Comparison of ENCODE assay signal across 21 cellular contexts in genomic region chr5:150009671-150010387, GRCh38. TPM values are rescaled to one million over a fixed set of nuclear protein-coding genes. Genes with fewer than 3 reads are reported as not detected.
A peak's percentile ranks its signal among the peaks of the same experiment; 100 is the strongest.
DNase-seq lines count a peak whose midpoint lies in the region; ATAC-seq, FAIRE-seq and TF ChIP-seq lines count a peak whose summit lies in the region.
"Had no signal": no experiment of that assay in that cellular context is flagged by ENCODE, and none has a peak within 500 bp of the region (broad histone marks: within the 10 kb centered on the region; RNA-seq: fewer than 3 reads in every experiment).

No MANE protein-coding gene starts in this region.

- H3K27ac ChIP-seq in astrocyte (ENCODE audit: low read depth, low read length) = no peak overlapping the region
- peak overlapping the region; percentile 39 for H3K27ac ChIP-seq in right cardiac atrium (ENCODE audit: low read length)
- H3K27ac ChIP-seq: coronary artery, sigmoid colon, SJCRH30 had no signal

- FAIRE-seq in astrocyte (lab: Jason Lieb, UNC) = no peak
- FAIRE-seq: GM19239, H54, urothelium cell line had no signal

- peak; percentile 69 to 83 for ATAC-seq in natural killer cell treated with Interleukin-12 subunit alpha and Interleukin-12 subunit beta and Interleukin-15 and Interleukin-18, amount 100 ng/mL, for 72 hours
- ATAC-seq in natural killer cell (no peak), right cardiac atrium (peak; percentile 44 to 57), HG02884 (IDR thresholded peaks at IDR 0.05; ENCODE audit: unreplicated experiment) (no peak), HG03097 (IDR thresholded peaks at IDR 0.05; ENCODE audit: low FRiP score, unreplicated experiment) (no peak)
- ATAC-seq: activated CD4-positive, CD25-positive, alpha-beta regulatory T cell treated with anti-CD3 and anti-CD28 coated beads, Interleukin-2, amount 50 U/mL, for 24 hours; mucosa of descending colon had no signal

- H3K36me3 ChIP-seq in astrocyte (ENCODE audit: insufficient read depth, low read length) = peaks cover 65% of the 10 kb centered on the region

- peaks cover 50% of the 10 kb centered on the region for H4K20me1 ChIP-seq in astrocyte (ENCODE audit: insufficient read depth, low read length)

- no peak overlapping the region for H2AFZ ChIP-seq in astrocyte (ENCODE audit: low read depth, low read length)

- no peak overlapping the region for H3K4me2 ChIP-seq in astrocyte (ENCODE audit: low read length)

- no peak overlapping the region for H3K9ac ChIP-seq in astrocyte (ENCODE audit: low read length)

- H3K36me3 Mint-ChIP-seq in natural killer cell treated with Interleukin-12 subunit alpha and Interleukin-12 subunit beta and Interleukin-15 and Interleukin-18, amount 100 ng/mL, for 72 hours = peaks cover 45% of the 10 kb centered on the region
- H3K36me3 Mint-ChIP-seq in natural killer cell = peaks cover 18% of the 10 kb centered on the region
- H3K36me3 Mint-ChIP-seq in astrocyte (ENCODE audit: low read depth, unreplicated experiment) = peaks cover 31% of the 10 kb centered on the region

- intact Hi-C loops in natural killer cell (cut with micrococcal nuclease) (no loop called here), right cardiac atrium (cut with DNase I) (no loop called here)

- H3K9me3 Mint-ChIP-seq in natural killer cell treated with Interleukin-12 subunit alpha and Interleukin-12 subunit beta and Interleukin-15 and Interleukin-18, amount 100 ng/mL, for 72 hours = no peaks in the 10 kb centered on the region
- H3K9me3 Mint-ChIP-seq in natural killer cell (no peaks in the 10 kb centered on the region), astrocyte (ENCODE audit: unreplicated experiment) (peaks cover 2% of the 10 kb centered on the region)

- no peaks in the 10 kb centered on the region for H3K27me3 ChIP-seq in astrocyte (ENCODE audit: insufficient read depth, low read length)
- no peaks in the 10 kb centered on the region for H3K27me3 ChIP-seq in right cardiac atrium (ENCODE audit: control insufficient read depth, insufficient read depth)
- H3K27me3 ChIP-seq: sigmoid colon, SJCRH30 had no signal

- no peak for DNase-seq in natural killer cell treated with Interleukin-12 subunit alpha and Interleukin-12 subunit beta and Interleukin-15 and Interleukin-18, amount 100 ng/mL, for 72 hours (ENCODE audit: low spot score)
- DNase-seq in natural killer cell (no peak), astrocyte (ENCODE audit: low read depth) (peak; percentile 41), right cardiac atrium (no peak), activated gamma-delta T cell treated with Interleukin-2 at 50 U/mL for 16 hours (no peak), NCI-H82 (lab: John Stamatoyannopoulos, UW) (no peak)
- DNase-seq: foreskin melanocyte; mucosa of descending colon; NCI-H1092 treated with DMSO at 0.1 percent for 48 hours; NCI-H2107; NCI-H526 treated with DMSO at 0.1 percent for 48 hours; sigmoid colon; SJCRH30; stimulated activated CD4-positive, alpha-beta T cell treated with anti-CD3 and anti-CD28 coated beads, Interleukin-1b, Interleukin-23, amount 100 ng/mL, for 48 hours had no signal

- no peaks in the 10 kb centered on the region for H3K9me3 ChIP-seq in astrocyte (ENCODE audit: insufficient read depth, low read depth, low read length)
- no peaks in the 10 kb centered on the region for H3K9me3 ChIP-seq in right cardiac atrium (ENCODE audit: control insufficient read depth, low read length)
- H3K9me3 ChIP-seq: mucosa of descending colon, sigmoid colon had no signal

- H3K4me3 ChIP-seq in astrocyte (ENCODE audit: insufficient read depth, low read depth, low read length) (no peak overlapping the region), right cardiac atrium (ENCODE audit: low read length) (no peak overlapping the region)
- H3K4me3 ChIP-seq: coronary artery, mucosa of descending colon, sigmoid colon, SJCRH30 had no signal

- peak overlapping the region; percentile 57 for H3K4me3 Mint-ChIP-seq in natural killer cell treated with Interleukin-12 subunit alpha and Interleukin-12 subunit beta and Interleukin-15 and Interleukin-18, amount 100 ng/mL, for 72 hours
- no peak overlapping the region for H3K4me3 Mint-ChIP-seq in natural killer cell
- no peak overlapping the region for H3K4me3 Mint-ChIP-seq in astrocyte (ENCODE audit: unreplicated experiment)

- 62% methylated on average over 6 of the region's 6 CpGs for WGBS in right cardiac atrium

- H3K79me2 ChIP-seq in astrocyte (ENCODE audit: insufficient read depth, low read length) = peaks cover 78% of the 10 kb centered on the region

- peaks cover 12 to 19% of the 10 kb centered on the region in 2 donors for H3K4me1 Mint-ChIP-seq in natural killer cell treated with Interleukin-12 subunit alpha and Interleukin-12 subunit beta and Interleukin-15 and Interleukin-18, amount 100 ng/mL, for 72 hours (ENCODE audit: low read depth in 2 of 2)
- H3K4me1 Mint-ChIP-seq in natural killer cell = peaks cover 16 to 28% of the 10 kb centered on the region in 2 donors
- H3K4me1 Mint-ChIP-seq in astrocyte (ENCODE audit: low read depth, unreplicated experiment) = peaks cover 13% of the 10 kb centered on the region

- H3K27ac Mint-ChIP-seq in natural killer cell treated with Interleukin-12 subunit alpha and Interleukin-12 subunit beta and Interleukin-15 and Interleukin-18, amount 100 ng/mL, for 72 hours = peak overlapping the region; percentile 45 to 78
- H3K27ac Mint-ChIP-seq in natural killer cell = no peak overlapping the region
- no peak overlapping the region for H3K27ac Mint-ChIP-seq in astrocyte (ENCODE audit: unreplicated experiment)

- no peak for TF ChIP-seq CTCF in natural killer cell (IDR thresholded peaks at IDR 0.05)
- no peak for TF ChIP-seq CTCF in astrocyte (IDR thresholded peaks at IDR 0.05; ENCODE audit: insufficient read depth, low read depth, low read length)

- no peaks in the 10 kb centered on the region for H3K4me1 ChIP-seq in astrocyte (ENCODE audit: insufficient read depth, low read length)
- H3K4me1 ChIP-seq in right cardiac atrium (ENCODE audit: control insufficient read depth, insufficient read depth, low read length) = no peaks in the 10 kb centered on the region
- H3K4me1 ChIP-seq: SJCRH30 had no signal

- no peaks in the 10 kb centered on the region for H3K27me3 Mint-ChIP-seq in natural killer cell treated with Interleukin-12 subunit alpha and Interleukin-12 subunit beta and Interleukin-15 and Interleukin-18, amount 100 ng/mL, for 72 hours
- H3K27me3 Mint-ChIP-seq in natural killer cell (ENCODE audit: low read depth in 2 of 2) = no peaks in the 10 kb centered on the region
- no peaks in the 10 kb centered on the region for H3K27me3 Mint-ChIP-seq in astrocyte (ENCODE audit: low read depth, unreplicated experiment)

RNA-seq across cellular contexts. Expression of gene HMGXB3, which starts 9.3 kb away (rescaled TPM):
- total RNA-seq in natural killer cell treated with Interleukin-12 subunit alpha and Interleukin-12 subunit beta and Interleukin-15 and Interleukin-18, amount 100 ng/mL, for 72 hours = 10 to 100 TPM; 47.5 to 76.7 TPM
- total RNA-seq in natural killer cell (10 to 100 TPM; 39.0 to 46.5 (median 45.8) TPM), astrocyte (58.1 and 58.6 TPM in 2 replicates), right cardiac atrium (10 to 100 TPM; 14.2 to 19.6 (median 14.9) TPM)
- polyA plus RNA-seq in right cardiac atrium = 9.3 TPM

RNA-seq across cellular contexts. Expression of gene TIGD6, which starts 9.4 kb away (rescaled TPM):
- 1 to 10 TPM; 2.4 to 2.7 TPM for total RNA-seq in natural killer cell treated with Interleukin-12 subunit alpha and Interleukin-12 subunit beta and Interleukin-15 and Interleukin-18, amount 100 ng/mL, for 72 hours
- total RNA-seq in natural killer cell (1 to 10 TPM; 1.8 to 3.9 (median 2.5) TPM), astrocyte (5.5 and 6.2 TPM in 2 replicates), right cardiac atrium (1 to 10 TPM; 2.9 to 3.2 (median 3.2) TPM)
- 3.2 TPM for polyA plus RNA-seq in right cardiac atrium

RNA-seq across cellular contexts. Expression of gene SLC26A2, which starts 49.3 kb away (rescaled TPM):
- 10 to 100 TPM in 1 of 2 donors, 1 to 10 TPM in 1; 8.6 to 10.1 TPM for total RNA-seq in natural killer cell treated with Interleukin-12 subunit alpha and Interleukin-12 subunit beta and Interleukin-15 and Interleukin-18, amount 100 ng/mL, for 72 hours
- total RNA-seq in natural killer cell (10 to 100 TPM in 1 of 3 donors, 1 to 10 TPM in 2; 6.2 to 10.9 (median 8.1) TPM), astrocyte (19.8 and 25.2 TPM in 2 replicates), right cardiac atrium (10 to 100 TPM in 1 of 4 donors, 1 to 10 TPM in 3; 5.1 to 10.4 (median 6.5) TPM)
- 2.2 TPM for polyA plus RNA-seq in right cardiac atrium

Comparison
In these comparisons a context has a peak if more than half of its experiments do, and no peak if none do; other contexts are left out.
1. ATAC-seq: peak in natural killer cell treated with Interleukin-12 subunit alpha and Interleukin-12 subunit beta and Interleukin-15 and Interleukin-18, amount 100 ng/mL, for 72 hours (2 of 2) and right cardiac atrium (2 of 2); none in natural killer cell (0 of 3), HG02884 (single experiment) and HG03097 (single experiment).
2. H3K27ac Mint-ChIP-seq: peak in natural killer cell treated with Interleukin-12 subunit alpha and Interleukin-12 subunit beta and Interleukin-15 and Interleukin-18, amount 100 ng/mL, for 72 hours (2 of 2); none in natural killer cell (0 of 2) and astrocyte (single experiment).